ENCODE assay signal across 23 cellular contexts in genomic region chr12:56864318-56864717, GRCh38.
"Had no signal": no experiment of that assay in that cellular context is flagged by ENCODE, and none has a peak within 500 bp of the region (broad histone marks: within the 10 kb centered on the region; RNA-seq: fewer than 3 reads in every experiment).

No MANE protein-coding gene starts in this region.

- H3K27ac Mint-ChIP-seq: activated naive CD8-positive, alpha-beta T cell; nephron; progenitor cell of endocrine pancreas had no signal

- H3K4me1 ChIP-seq: left ventricle myocardium inferior, sigmoid colon, tibial nerve had no signal

- DNase-seq: activated CD4-positive, alpha-beta T cell treated with anti-CD3 and anti-CD28 coated beads for 48 hours; activated CD4-positive, alpha-beta T cell treated with anti-CD3 and anti-CD28 coated beads, Interleukin-2, amount 50 U/mL, for 48 hours; activated CD8-positive, alpha-beta memory T cell treated with anti-CD3 and anti-CD28 coated beads for 24 hours; activated effector memory CD4-positive, alpha-beta T cell treated with Interleukin-2 at 50 U/mL for 16 hours; activated naive CD4-positive, alpha-beta T cell treated with Interleukin-2 at 50 U/mL for 16 hours; anterior cingulate cortex; dermis blood vessel endothelial cell; effector CD4-positive, alpha-beta T cell; left ventricle myocardium inferior; ovary; sigmoid colon; small intestine; stimulated activated CD4-positive, alpha-beta T cell treated with anti-CD3 and anti-CD28 coated beads, Interleukin-1b, Interleukin-23, amount 100 ng/mL, for 48 hours; stimulated activated CD4-positive, alpha-beta T cell treated with anti-CD3 and anti-CD28 coated beads, Interleukin-4, amount 100 ng/mL, for 4 hours; stimulated activated naive CD4-positive, alpha-beta T cell; T-helper 1 cell had no signal

- H3K4me1 Mint-ChIP-seq: central memory CD8-positive, alpha-beta T cell; nephron had no signal

- H3K27me3 Mint-ChIP-seq: progenitor cell of endocrine pancreas had no signal

- H3K4me3 ChIP-seq: left ventricle myocardium inferior, ovary, sigmoid colon, tibial nerve had no signal

- H3K27me3 ChIP-seq: ovary, sigmoid colon, tibial nerve had no signal

- H3K27ac ChIP-seq: epithelial cell of prostate, left ventricle myocardium inferior, ovary, sigmoid colon, tibial nerve, VCaP had no signal

- H3K4me3 Mint-ChIP-seq: activated naive CD8-positive, alpha-beta T cell; central memory CD8-positive, alpha-beta T cell; nephron had no signal

- H3K36me3 ChIP-seq: left ventricle myocardium inferior, ovary, sigmoid colon, tibial nerve had no signal
